8 cellular contexts compared by ENCODE assay signal in the genomic region with DNA sequence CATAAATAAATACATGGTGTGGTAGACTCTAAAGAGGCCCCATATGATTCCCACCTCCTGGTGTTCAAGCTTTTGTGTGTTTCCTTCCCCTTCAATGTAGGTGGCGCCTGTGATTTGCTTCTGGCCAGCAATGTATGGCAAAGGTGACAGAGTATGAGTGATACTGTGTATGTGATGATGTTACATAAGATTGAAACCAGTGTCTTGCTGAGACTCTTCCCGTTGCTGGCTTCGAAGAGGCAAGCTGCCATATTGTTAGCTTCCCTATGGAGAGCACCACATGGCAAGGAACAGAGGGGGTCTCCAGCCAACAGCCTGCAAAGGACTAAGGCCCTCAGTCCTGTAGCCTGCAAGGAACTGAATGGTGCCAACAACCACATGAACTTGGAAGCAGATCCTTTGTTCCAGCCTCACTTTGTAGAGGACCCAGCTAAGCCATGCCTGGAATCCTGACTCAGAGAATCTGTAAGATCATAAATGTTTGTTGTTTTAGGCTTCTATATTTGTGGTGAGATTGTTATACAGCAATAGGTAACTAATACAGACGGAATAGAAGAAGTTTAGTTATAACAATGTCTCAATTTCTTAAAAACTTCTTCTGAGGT. TPM values are rescaled to one million over a fixed set of nuclear protein-coding genes. Genes with fewer than 3 reads are reported as not detected.
DNase-seq lines count a peak whose midpoint lies in the region; ATAC-seq and TF ChIP-seq lines count a peak whose summit lies in the region.

No MANE protein-coding gene starts in this region.

- peak overlapping the region in 3 of 4 donors; percentile 93 to 97 (median 95) for H3K4me3 Mint-ChIP-seq in CD4-positive, CD25-positive, alpha-beta regulatory T cell

- peak overlapping the region; percentile 97 to 99 (median 98) for H3K27ac Mint-ChIP-seq in CD4-positive, CD25-positive, alpha-beta regulatory T cell

- no peak for TF ChIP-seq CTCF in fibroblast of lung (conservative IDR thresholded peaks at IDR 0.05 in 1 of 2, IDR thresholded peaks at IDR 0.05 in 1 of 2; ENCODE audit: low read depth in 1 of 2, low read length in 2 of 2)
- TF ChIP-seq CTCF in omental fat pad (IDR thresholded peaks at IDR 0.05), result no peak

- H3K9me3 Mint-ChIP-seq in CD4-positive, CD25-positive, alpha-beta regulatory T cell, result peaks cover 0 to 4% (median 1%) of the 10 kb centered on the region in 7 donors

- ATAC-seq in CD4-positive, CD25-positive, alpha-beta regulatory T cell (ENCODE audit: low read depth in 2 of 2), result no peak
- peak; percentile 38 for ATAC-seq in GM18502 (IDR thresholded peaks at IDR 0.05; ENCODE audit: poor library complexity, unreplicated experiment)
- no peak for ATAC-seq in omental fat pad (ENCODE audit: low FRiP score)
- ATAC-seq in HG02973 (IDR thresholded peaks at IDR 0.05; ENCODE audit: unreplicated experiment), result no peak

- H3K79me2 ChIP-seq in fibroblast of lung (ENCODE audit: control insufficient read depth, insufficient read depth, low read length), result peaks cover 38% of the 10 kb centered on the region

- H3K27me3 Mint-ChIP-seq in CD4-positive, CD25-positive, alpha-beta regulatory T cell, result peaks cover 5% of the 10 kb centered on the region

- H4K20me1 ChIP-seq in fibroblast of lung (ENCODE audit: control insufficient read depth, extremely low read depth, insufficient read depth, low read length), result peaks cover 3% of the 10 kb centered on the region

- peaks cover 10% of the 10 kb centered on the region for H3K36me3 ChIP-seq in CD4-positive, CD25-positive, alpha-beta regulatory T cell (ENCODE audit: control insufficient read depth, insufficient read depth, low read length)
- no peaks in the 10 kb centered on the region for H3K36me3 ChIP-seq in fibroblast of lung (ENCODE audit: control insufficient read depth, insufficient read depth, low read length)

- H3K4me1 ChIP-seq in CD4-positive, CD25-positive, alpha-beta regulatory T cell (ENCODE audit: control insufficient read depth, insufficient read depth, low read length, poor library complexity, severe bottlenecking), result peaks cover 42% of the 10 kb centered on the region
- peaks cover 2% of the 10 kb centered on the region for H3K4me1 ChIP-seq in fibroblast of lung (ENCODE audit: control insufficient read depth, extremely low read depth, insufficient read depth, low read length)

- H3K27me3 ChIP-seq in CD4-positive, CD25-positive, alpha-beta regulatory T cell (ENCODE audit: control insufficient read depth, insufficient read depth, low read length), result no peaks in the 10 kb centered on the region
- no peaks in the 10 kb centered on the region for H3K27me3 ChIP-seq in fibroblast of lung (ENCODE audit: control insufficient read depth, insufficient read depth, low read length)

- H2AFZ ChIP-seq in fibroblast of lung (ENCODE audit: low read length), result no peak overlapping the region

- peaks cover 5% of the 10 kb centered on the region for H3K36me3 Mint-ChIP-seq in CD4-positive, CD25-positive, alpha-beta regulatory T cell

- peaks cover 39 to 47% (median 43%) of the 10 kb centered on the region in 4 donors for H3K4me1 Mint-ChIP-seq in CD4-positive, CD25-positive, alpha-beta regulatory T cell

- no peaks in the 10 kb centered on the region for H3K9me3 ChIP-seq in CD4-positive, CD25-positive, alpha-beta regulatory T cell (ENCODE audit: control insufficient read depth in 2 of 2, low read length in 2 of 2)
- H3K9me3 ChIP-seq in fibroblast of lung (ENCODE audit: control insufficient read depth, insufficient read depth, low read depth, low read length), result no peaks in the 10 kb centered on the region

- no peak overlapping the region for H3K27ac ChIP-seq in CD4-positive, CD25-positive, alpha-beta regulatory T cell (ENCODE audit: insufficient read depth, low read length, poor library complexity, severe bottlenecking)
- H3K27ac ChIP-seq in fibroblast of lung (ENCODE audit: insufficient read depth, low read length), result no peak overlapping the region

- H3K4me3 ChIP-seq in CD4-positive, CD25-positive, alpha-beta regulatory T cell (ENCODE audit: low read depth, low read length), result peak overlapping the region; percentile 22
- H3K4me3 ChIP-seq in fibroblast of lung (replicated peaks in 1 of 4; ENCODE audit: control extremely low read depth in 1 of 4, insufficient read depth in 1 of 4, low read depth in 3 of 4, low read length in 4 of 4), result peak overlapping the region in 1 of 4 experiments; percentile 5

- DNase-seq in CD4-positive, CD25-positive, alpha-beta regulatory T cell, result peak in 1 of 3 donors; percentile 60
- DNase-seq in OCI-M1 (lab: John Stamatoyannopoulos, UW), result peak; percentile 65
- peak; percentile 29 to 54 for DNase-seq in fibroblast of lung (ENCODE audit: low read depth in 2 of 2)
- no peak for DNase-seq in NCI-H774 (lab: John Stamatoyannopoulos, UW)
- no peak for DNase-seq in omental fat pad (ENCODE audit: low spot score)
- no peak for DNase-seq in retina

- H3K9ac ChIP-seq in fibroblast of lung (ENCODE audit: insufficient read depth, low read length), result no peak overlapping the region

- H3K4me2 ChIP-seq in fibroblast of lung (ENCODE audit: extremely low read depth, insufficient read depth, low read length), result peak overlapping the region; percentile 28

RNA-seq across cellular contexts. Expression of gene SMAD4, which starts 1.7 kb away (rescaled TPM):
- 89.5 TPM for total RNA-seq in CD4-positive, CD25-positive, alpha-beta regulatory T cell
- polyA plus RNA-seq in CD4-positive, CD25-positive, alpha-beta regulatory T cell, result 10 to 100 TPM; 61.5 to 84.4 (median 78.0) TPM
- total RNA-seq in fibroblast of lung, result 49.8 and 71.5 TPM in 2 replicates
- polyA plus RNA-seq in fibroblast of lung, result 108 and 161 TPM in 2 replicates
- 49.9 and 65.3 TPM in 2 replicates for polyA plus RNA-seq in fibroblast of lung (2012)
- polyA minus RNA-seq in fibroblast of lung (ENCODE audit: low replicate concordance), result 115 and 239 TPM in 2 replicates
- total RNA-seq in omental fat pad, result 100 to 1,000 TPM in 2 of 4 donors, 10 to 100 TPM in 2; 86.7 to 104 (median 98.6) TPM

Comparison
In these comparisons a context has a peak if more than half of its experiments do, and no peak if none do; other contexts are left out.
1. DNase-seq: peak in OCI-M1 (single experiment) and fibroblast of lung (2 of 2); none in NCI-H774 (single experiment), omental fat pad (single experiment) and retina (single experiment).